In the genomic region with DNA sequence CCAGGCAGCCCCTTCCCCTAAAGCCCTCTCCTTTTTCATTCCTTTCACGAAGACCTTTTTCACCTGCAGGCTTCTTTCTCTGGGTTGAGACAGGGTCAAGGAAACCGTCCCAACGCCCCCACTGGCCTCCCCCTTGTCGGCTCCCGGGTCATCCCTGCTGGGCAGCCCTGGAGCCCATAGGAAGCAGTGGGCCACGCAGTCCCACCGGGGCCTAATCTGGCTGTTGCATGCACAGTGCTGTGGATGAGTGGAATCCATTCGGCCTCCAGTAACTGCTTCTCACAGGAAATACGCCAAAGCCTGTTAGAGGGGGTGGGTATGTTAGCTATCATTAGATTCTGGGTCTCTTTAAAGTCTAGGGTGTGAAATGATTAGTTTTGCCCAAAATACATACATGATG, we compare ENCODE assay signal across 21 cellular contexts. TPM values are rescaled to one million over a fixed set of nuclear protein-coding genes. Genes with fewer than 3 reads are reported as not detected.
A peak's percentile ranks its signal among the peaks of the same experiment; 100 is the strongest.
DNase-seq lines count a peak whose midpoint lies in the region; ATAC-seq and TF ChIP-seq lines count a peak whose summit lies in the region.
"Had no signal": no experiment of that assay in that cellular context is flagged by ENCODE, and none has a peak within 500 bp of the region (broad histone marks: within the 10 kb centered on the region; RNA-seq: fewer than 3 reads in every experiment).

No MANE protein-coding gene starts in this region.

- H3K36me3 Mint-ChIP-seq in WTC11 (peaks cover 30% of the 10 kb centered on the region), neural crest cell (ENCODE audit: low read depth) (peaks cover 24% of the 10 kb centered on the region)

- no peak for TF ChIP-seq EP300 in upper lobe of left lung (IDR thresholded peaks at IDR 0.05)

- POLR2A ChIA-PET in WTC11 (lab: Charles Lee): interaction anchor here (1.4 kb wide), 1 partner anchor 17 kb away, joined by 3 read pairs; a partner anchor contains a TSS

- TF ChIP-seq POLR2A in upper lobe of left lung (IDR thresholded peaks at IDR 0.05) (no peak), thyroid gland (IDR thresholded peaks at IDR 0.05) (no peak)

- no peak overlapping the region for H3K4me3 Mint-ChIP-seq in WTC11
- no peak overlapping the region for H3K4me3 Mint-ChIP-seq in neural crest cell
- H3K4me3 Mint-ChIP-seq: B cell, mesothelial cell of epicardium had no signal

- H3K9me3 ChIP-seq in cardiac muscle cell (ENCODE audit: low read depth) (no peaks in the 10 kb centered on the region), upper lobe of left lung (no peaks in the 10 kb centered on the region), thyroid gland (no peaks in the 10 kb centered on the region)
- H3K9me3 ChIP-seq: adrenal gland had no signal

- TF ChIP-seq CTCF in WTC11 (IDR thresholded peaks at IDR 0.05) (no peak), cardiac muscle cell (IDR thresholded peaks at IDR 0.05; ENCODE audit: low read depth, low read length) (no peak), neural crest cell (conservative IDR thresholded peaks at IDR 0.05) (no peak), upper lobe of left lung (IDR thresholded peaks at IDR 0.05) (no peak), thyroid gland (IDR thresholded peaks at IDR 0.05) (no peak)

- H3K27ac Mint-ChIP-seq in WTC11: 0 out of 2 replicates have a peak overlapping the region, but pooled peaks have one; percentile 43
- peak overlapping the region; percentile 50 for H3K27ac Mint-ChIP-seq in neural crest cell (ENCODE audit: unreplicated experiment)
- H3K27ac Mint-ChIP-seq: activated T-helper 2 cell treated with anti-CD3 and anti-CD28 coated beads, Interferon-gamma antibody, Interleukin-2, Interleukin-4, amounts not matched to agents 10 μg/mL and 5 μg/mL and 100 μg/mL, durations not matched to agents 14 hours and 24 hours and 36 hours; mesothelial cell of epicardium had no signal

- H3K4me1 Mint-ChIP-seq in WTC11 (peaks cover 23% of the 10 kb centered on the region), neural crest cell (no peaks in the 10 kb centered on the region)
- H3K4me1 Mint-ChIP-seq: mesothelial cell of epicardium had no signal

- peaks cover 15% of the 10 kb centered on the region for H3K4me1 ChIP-seq in cardiac muscle cell (ENCODE audit: low read depth)
- H3K4me1 ChIP-seq in upper lobe of left lung: peaks cover 13 to 24% (median 21%) of the 10 kb centered on the region in 4 donors
- H3K4me1 ChIP-seq in thyroid gland: peaks cover 0 to 11% of the 10 kb centered on the region in 2 donors
- H3K4me1 ChIP-seq: adrenal gland had no signal

- no peaks in the 10 kb centered on the region for H3K27me3 Mint-ChIP-seq in WTC11 (ENCODE audit: low read depth)
- no peaks in the 10 kb centered on the region for H3K27me3 Mint-ChIP-seq in neural crest cell (ENCODE audit: low read depth)
- H3K27me3 Mint-ChIP-seq: B cell had no signal

- peak overlapping the region; percentile 91 for H3K27ac ChIP-seq in cardiac muscle cell
- peak overlapping the region in 3 of 4 donors; percentile 46 to 61 (median 54) for H3K27ac ChIP-seq in upper lobe of left lung
- H3K27ac ChIP-seq in thyroid gland: no peak overlapping the region
- H3K27ac ChIP-seq: PC-9 had no signal

- intact Hi-C loops in thyroid gland (cut with DNase I): no loop called here

- no peak for DNase-seq in WTC11 (ENCODE audit: low spot score)
- DNase-seq in cardiac muscle cell (ENCODE audit: low read depth in 1 of 2, low spot score in 1 of 2): no peak
- DNase-seq in neural crest cell (ENCODE audit: low read depth, low spot score): no peak
- DNase-seq in upper lobe of left lung: peak in 1 of 2 donors; percentile 42
- DNase-seq in DMS79 treated with DMSO at 0.1 percent for 48 hours (lab: John Stamatoyannopoulos, UW): no peak
- DNase-seq in GF-D8 (lab: John Stamatoyannopoulos, UW): no peak
- DNase-seq in thyroid gland: no peak
- DNase-seq: activated CD4-positive, CD25-positive, alpha-beta regulatory T cell treated with anti-CD3 and anti-CD28 coated beads, Interleukin-2, amount 50 U/mL, for 72 hours; adrenal gland; central memory CD4-positive, alpha-beta T cell; effector CD8-positive, alpha-beta T cell; GDM1; kidney; NCI-H2171; NCI-H774; PC-9; stimulated activated naive CD4-positive, alpha-beta T cell had no signal

- 74 to 77% methylated on average over 9 of the region's 9 CpGs for WGBS in upper lobe of left lung, 2 donors
- WGBS in thyroid gland, 2 donors: 70 to 84% methylated on average over 9 of the region's 9 CpGs

- CTCF ChIA-PET in WTC11 (lab: Charles Lee): interaction anchor here (1.5 to 2.7 kb wide), 4 partner anchors 12 to 444 kb away, joined by 5 to 25 read pairs (median 6); no protein-coding TSS in a partner anchor

- H3K4me3 ChIP-seq in cardiac muscle cell: no peak overlapping the region
- no peak overlapping the region for H3K4me3 ChIP-seq in upper lobe of left lung
- H3K4me3 ChIP-seq in thyroid gland (replicated peaks in 1 of 3): no peak overlapping the region
- H3K4me3 ChIP-seq: adrenal gland, PC-9 had no signal

- H3K27me3 ChIP-seq in cardiac muscle cell (no peaks in the 10 kb centered on the region), upper lobe of left lung (no peaks in the 10 kb centered on the region), thyroid gland (no peaks in the 10 kb centered on the region)
- H3K27me3 ChIP-seq: adrenal gland had no signal

- ATAC-seq in WTC11: no peak
- ATAC-seq in upper lobe of left lung (ENCODE audit: low FRiP score in 2 of 2): no peak
- no peak for ATAC-seq in HG03139 (IDR thresholded peaks at IDR 0.05; ENCODE audit: unreplicated experiment)

- H3K36me3 ChIP-seq in cardiac muscle cell: peaks cover 36% of the 10 kb centered on the region
- peaks cover 9 to 66% (median 22%) of the 10 kb centered on the region in 4 donors for H3K36me3 ChIP-seq in upper lobe of left lung
- peaks cover 4 to 19% of the 10 kb centered on the region in 2 donors for H3K36me3 ChIP-seq in thyroid gland

- H3K9me3 Mint-ChIP-seq in WTC11 (peaks cover 6% of the 10 kb centered on the region; the same call in 1 of the 2 replicates), neural crest cell (no peaks in the 10 kb centered on the region)
- H3K9me3 Mint-ChIP-seq: activated T-helper 2 cell treated with anti-CD3 and anti-CD28 coated beads, Interferon-gamma antibody, Interleukin-2, Interleukin-4, amounts not matched to agents 10 μg/mL and 5 μg/mL and 100 μg/mL, durations not matched to agents 14 hours and 24 hours and 36 hours; mesothelial cell of epicardium had no signal

TF ChIP-seq in WTC11, 78 proteins besides CTCF, POLR2A, EP300 and RAD21:
- TF ChIP-seq TEAD4 (CRISPR knock-in tag; IDR thresholded peaks at IDR 0.05) (no peak), SOX15 (CRISPR knock-in tag; IDR thresholded peaks at IDR 0.05) (no peak), ZNF317 (CRISPR knock-in tag; IDR thresholded peaks at IDR 0.05; ENCODE audit: borderline replicate concordance, low read depth) (no peak), ETV6 (CRISPR knock-in tag; IDR thresholded peaks at IDR 0.05) (no peak), MYBL2 (CRISPR knock-in tag; IDR thresholded peaks at IDR 0.05) (no peak), GABPB1 (CRISPR knock-in tag; IDR thresholded peaks at IDR 0.05) (no peak), RELA (CRISPR knock-in tag; IDR thresholded peaks at IDR 0.05; ENCODE audit: borderline replicate concordance) (no peak), TCF7 (CRISPR knock-in tag; IDR thresholded peaks at IDR 0.05; ENCODE audit: low read depth) (no peak), NR1H2 (CRISPR knock-in tag; IDR thresholded peaks at IDR 0.05) (no peak), ZNF671 (CRISPR knock-in tag; IDR thresholded peaks at IDR 0.05) (no peak), CBFB (CRISPR knock-in tag; IDR thresholded peaks at IDR 0.05; ENCODE audit: low read depth) (no peak), ESRRA (CRISPR knock-in tag; IDR thresholded peaks at IDR 0.05; ENCODE audit: borderline replicate concordance) (no peak)
- TF ChIP-seq, protein P1, sequence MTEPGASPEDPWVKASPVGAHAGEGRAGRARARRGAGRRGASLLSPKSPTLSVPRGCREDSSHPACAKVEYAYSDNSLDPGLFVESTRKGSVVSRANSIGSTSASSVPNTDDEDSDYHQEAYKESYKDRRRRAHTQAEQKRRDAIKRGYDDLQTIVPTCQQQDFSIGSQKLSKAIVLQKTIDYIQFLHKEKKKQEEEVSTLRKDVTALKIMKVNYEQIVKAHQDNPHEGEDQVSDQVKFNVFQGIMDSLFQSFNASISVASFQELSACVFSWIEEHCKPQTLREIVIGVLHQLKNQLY (CRISPR knock-in tag; IDR thresholded peaks at IDR 0.05): no peak
- TF ChIP-seq, protein P2, sequence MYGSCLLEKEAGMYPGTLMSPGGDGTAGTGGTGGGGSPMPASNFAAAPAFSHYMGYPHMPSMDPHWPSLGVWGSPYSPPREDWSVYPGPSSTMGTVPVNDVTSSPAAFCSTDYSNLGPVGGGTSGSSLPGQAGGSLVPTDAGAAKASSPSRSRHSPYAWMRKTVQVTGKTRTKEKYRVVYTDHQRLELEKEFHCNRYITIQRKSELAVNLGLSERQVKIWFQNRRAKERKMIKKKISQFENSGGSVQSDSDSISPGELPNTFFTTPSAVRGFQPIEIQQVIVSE (CRISPR knock-in tag; IDR thresholded peaks at IDR 0.05; ENCODE audit: borderline replicate concordance): no peak
- TF ChIP-seq, protein P3, sequence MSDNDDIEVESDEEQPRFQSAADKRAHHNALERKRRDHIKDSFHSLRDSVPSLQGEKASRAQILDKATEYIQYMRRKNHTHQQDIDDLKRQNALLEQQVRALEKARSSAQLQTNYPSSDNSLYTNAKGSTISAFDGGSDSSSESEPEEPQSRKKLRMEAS (CRISPR knock-in tag; IDR thresholded peaks at IDR 0.05): no peak
- TF ChIP-seq, protein P4, sequence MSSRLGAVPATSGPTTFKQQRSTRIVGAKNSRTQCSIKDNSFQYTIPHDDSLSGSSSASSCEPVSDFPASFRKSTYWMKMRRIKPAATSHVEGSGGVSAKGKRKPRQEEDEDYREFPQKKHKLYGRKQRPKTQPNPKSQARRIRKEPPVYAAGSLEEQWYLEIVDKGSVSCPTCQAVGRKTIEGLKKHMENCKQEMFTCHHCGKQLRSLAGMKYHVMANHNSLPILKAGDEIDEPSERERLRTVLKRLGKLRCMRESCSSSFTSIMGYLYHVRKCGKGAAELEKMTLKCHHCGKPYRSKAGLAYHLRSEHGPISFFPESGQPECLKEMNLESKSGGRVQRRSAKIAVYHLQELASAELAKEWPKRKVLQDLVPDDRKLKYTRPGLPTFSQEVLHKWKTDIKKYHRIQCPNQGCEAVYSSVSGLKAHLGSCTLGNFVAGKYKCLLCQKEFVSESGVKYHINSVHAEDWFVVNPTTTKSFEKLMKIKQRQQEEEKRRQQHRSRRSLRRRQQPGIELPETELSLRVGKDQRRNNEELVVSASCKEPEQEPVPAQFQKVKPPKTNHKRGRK (CRISPR knock-in tag; IDR thresholded peaks at IDR 0.05; ENCODE audit: borderline replicate concordance): no peak

RNA-seq across cellular contexts. Expression of a gene that starts 16.7 kb away (rescaled TPM):
- total RNA-seq in WTC11 (2021) (14.1 to 15.3 TPM (median 14.9 TPM) in 3 replicates), cardiac muscle cell (21.2 and 21.9 TPM in 2 replicates), neural crest cell (13.6 and 16.4 TPM in 2 replicates), upper lobe of left lung (10 to 100 TPM in 4 of 6 donors, 1 to 10 TPM in 2; 7.6 to 16.4 (median 12.5) TPM), thyroid gland (1 to 10 TPM; 5.0 to 9.4 (median 7.0) TPM)
- 24.0 and 24.4 TPM in 2 replicates for polyA plus RNA-seq in cardiac muscle cell

Comparison
In these comparisons a context has a peak if more than half of its experiments do, and no peak if none do; other contexts are left out.
1. H3K27ac ChIP-seq: peak in cardiac muscle cell (single experiment) and upper lobe of left lung (3 of 4); none in thyroid gland (0 of 3).